ENCODE assay signal across 21 cellular contexts in the genomic region with DNA sequence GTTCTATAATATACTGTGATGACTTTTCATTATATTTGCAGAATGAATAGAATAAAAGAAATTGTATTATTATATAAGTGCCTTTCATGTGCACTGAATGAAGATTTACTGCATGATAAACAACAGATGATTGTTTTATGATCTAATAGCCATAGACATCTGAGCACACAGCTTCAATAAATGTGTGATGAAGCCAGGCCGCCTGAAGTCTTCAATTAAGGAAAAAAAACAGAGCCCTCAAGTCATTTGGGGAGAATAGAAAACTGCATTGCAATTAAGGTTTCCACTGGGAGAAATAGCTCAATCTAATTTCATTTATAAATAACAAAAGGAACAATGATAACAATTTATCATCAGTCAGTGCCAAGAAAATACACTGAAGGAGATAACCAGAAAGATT.
"Had no signal": no experiment of that assay in that cellular context is flagged by ENCODE, and none has a peak within 500 bp of the region (broad histone marks: within the 10 kb centered on the region; RNA-seq: fewer than 3 reads in every experiment).

No MANE protein-coding gene starts in this region.

- ATAC-seq: activated naive CD4-positive, alpha-beta T cell treated with anti-CD3 and anti-CD28 coated beads, Interleukin-2, amount 50 U/mL, for 72 hours; esophagus mucosa; gastrocnemius medialis; heart left ventricle; left lung had no signal

- DNase-seq: activated CD4-positive, alpha-beta T cell treated with anti-CD3 and anti-CD28 coated beads for 1 hour; activated gamma-delta T cell; adrenal gland; cerebellar nuclear complex; cortex of kidney; gastrocnemius medialis; heart left ventricle; kidney; mammary epithelial cell; midbrain; nephron progenitor cell; nucleus accumbens; posterior cingulate gyrus; stimulated activated CD4-positive, alpha-beta T cell treated with anti-CD3 and anti-CD28 coated beads, Interleukin-12 subunit alpha, Interleukin-12 subunit beta, amount 100 ng/mL, for 4 hours; stimulated activated CD4-positive, alpha-beta T cell treated with anti-CD3 and anti-CD28 coated beads, Interleukin-1b, Interleukin-23, amount 100 ng/mL, for 48 hours; stimulated activated CD8-positive, alpha-beta memory T cell treated with anti-CD3 and anti-CD28 coated beads, Interleukin-4, amount 100 ng/mL, for 48 hours; stimulated activated naive CD4-positive, alpha-beta T cell; WERI-Rb-1 had no signal

- H3K4me3 Mint-ChIP-seq: nephron progenitor cell had no signal

- H3K27ac Mint-ChIP-seq: activated naive CD4-positive, alpha-beta T cell treated with anti-CD3 and anti-CD28 coated beads, Interleukin-2, amount 50 U/mL, for 72 hours; nephron progenitor cell had no signal
